In the genomic region with DNA sequence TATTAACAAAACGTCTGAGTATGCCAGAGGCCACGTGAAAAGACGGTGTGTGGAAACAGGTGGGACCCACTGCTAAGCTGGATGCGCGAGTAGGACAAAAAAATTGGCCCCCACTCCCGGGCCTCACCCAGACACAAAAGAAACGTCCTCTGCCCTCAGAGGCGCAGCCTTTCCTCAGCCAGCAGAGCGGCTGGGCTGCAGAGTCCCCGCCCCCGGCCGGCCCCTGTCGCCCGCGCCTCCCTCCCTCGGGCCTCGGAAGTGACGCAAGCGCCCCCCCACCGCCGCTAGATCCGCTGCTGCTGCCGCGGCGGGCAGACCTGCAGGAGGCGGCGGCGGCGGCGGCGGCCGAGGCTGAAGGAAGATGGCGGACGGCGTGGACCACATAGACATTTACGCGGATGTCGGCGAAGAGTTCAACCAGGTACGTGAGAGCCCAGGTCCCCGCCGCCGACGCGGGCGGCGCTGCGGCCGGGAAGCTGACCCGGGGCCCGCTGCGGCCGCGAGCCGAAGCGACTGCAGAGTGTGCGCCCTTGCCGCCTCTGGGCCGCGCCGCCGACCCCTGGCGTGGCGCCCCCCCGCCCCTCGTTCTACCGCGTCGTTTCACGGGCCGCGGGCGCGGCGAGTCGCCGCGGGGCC, we compare ENCODE assay signal across 8 cellular contexts. TPM values are rescaled to one million over a fixed set of nuclear protein-coding genes. Genes with fewer than 3 reads are reported as not detected.
A peak's percentile ranks its signal among the peaks of the same experiment; 100 is the strongest.
DNase-seq lines count a peak whose midpoint lies in the region; ATAC-seq lines count a peak whose summit lies in the region.

A gene with protein sequence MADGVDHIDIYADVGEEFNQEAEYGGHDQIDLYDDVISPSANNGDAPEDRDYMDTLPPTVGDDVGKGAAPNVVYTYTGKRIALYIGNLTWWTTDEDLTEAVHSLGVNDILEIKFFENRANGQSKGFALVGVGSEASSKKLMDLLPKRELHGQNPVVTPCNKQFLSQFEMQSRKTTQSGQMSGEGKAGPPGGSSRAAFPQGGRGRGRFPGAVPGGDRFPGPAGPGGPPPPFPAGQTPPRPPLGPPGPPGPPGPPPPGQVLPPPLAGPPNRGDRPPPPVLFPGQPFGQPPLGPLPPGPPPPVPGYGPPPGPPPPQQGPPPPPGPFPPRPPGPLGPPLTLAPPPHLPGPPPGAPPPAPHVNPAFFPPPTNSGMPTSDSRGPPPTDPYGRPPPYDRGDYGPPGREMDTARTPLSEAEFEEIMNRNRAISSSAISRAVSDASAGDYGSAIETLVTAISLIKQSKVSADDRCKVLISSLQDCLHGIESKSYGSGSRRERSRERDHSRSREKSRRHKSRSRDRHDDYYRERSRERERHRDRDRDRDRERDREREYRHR (plus strand): TSS at position 284 of the 636 bp plus-strand sequence. CDS start 78 bp downstream, at position 362.

- no peaks in the 10 kb centered on the region for H3K9me3 ChIP-seq in mononuclear cell (ENCODE audit: low read depth, low read length)

- H3K27me3 ChIP-seq in mononuclear cell (ENCODE audit: insufficient read depth, low read length), result no peaks in the 10 kb centered on the region

- peaks cover 36% of the 10 kb centered on the region for H3K4me1 ChIP-seq in mononuclear cell (ENCODE audit: insufficient read depth, low read length)

- no peaks in the 10 kb centered on the region for H3K9me3 Mint-ChIP-seq in IgD-negative memory B cell

- H3K27me3 Mint-ChIP-seq in IgD-negative memory B cell, result no peaks in the 10 kb centered on the region

- peak within 1 kb of the TSS; percentile 96 to 100 (median 100) for H3K4me3 Mint-ChIP-seq in IgD-negative memory B cell

- peak within 1 kb of the TSS; percentile 85 for H3K4me3 ChIP-seq in mononuclear cell (ENCODE audit: low read length)

- peaks cover 28 to 47% (median 44%) of the 10 kb centered on the region in 3 donors for H3K4me1 Mint-ChIP-seq in IgD-negative memory B cell

- H3K27ac Mint-ChIP-seq in IgD-negative memory B cell, result peak within 1 kb of the TSS; percentile 96 to 97 (median 97)

- no peaks in the 10 kb centered on the region for H3K36me3 Mint-ChIP-seq in IgD-negative memory B cell

- peak; percentile 88 for ATAC-seq in GM21576 (IDR thresholded peaks at IDR 0.05; ENCODE audit: unreplicated experiment)

- peak; percentile 91 for DNase-seq in DMS153 (lab: John Stamatoyannopoulos, UW)
- peak; percentile 96 for DNase-seq in OCI-M1 (lab: John Stamatoyannopoulos, UW)
- peak; percentile 93 for DNase-seq in activated T-cell treated with anti-CD3 and anti-CD28 coated beads for 24 hours (ENCODE audit: low read depth)
- peak; percentile 82 for DNase-seq in epidermal melanocyte (ENCODE audit: insufficient read length, low spot score)
- DNase-seq in stimulated activated CD8-positive, alpha-beta memory T cell treated with anti-CD3 and anti-CD28 coated beads, Interleukin-2, amount 100 ng/mL, for 48 hours (ENCODE audit: low read depth in 2 of 2), result peak; percentile 94 to 97

RNA-seq across cellular contexts. Expression of the gene that starts here (rescaled TPM):
- polyA plus RNA-seq in IgD-negative memory B cell, result 59.0 TPM
- 62.9 TPM for total RNA-seq in mononuclear cell

Comparison
In these comparisons a context has a peak if more than half of its experiments do, and no peak if none do; other contexts are left out.
1. Peak in every context shown above with its lines: DNase-seq, ATAC-seq and H3K4me3 ChIP-seq.